In genomic region chr7:140734096-140734495, GRCh38 we compare ENCODE assay signal across 13 cellular contexts. TPM values are rescaled to one million over a fixed set of nuclear protein-coding genes. Genes with fewer than 3 reads are reported as not detected.
DNase-seq lines count a peak whose midpoint lies in the region; ATAC-seq and TF ChIP-seq lines count a peak whose summit lies in the region.
"Had no signal": no experiment of that assay in that cellular context is flagged by ENCODE, and none has a peak within 500 bp of the region (broad histone marks: within the 10 kb centered on the region; RNA-seq: fewer than 3 reads in every experiment).

No MANE protein-coding gene starts in this region.

- no peak overlapping the region for H3K9ac ChIP-seq in neural progenitor cell
- H3K9ac ChIP-seq: BLaER1, GM23248 had no signal

- H3K27me3 Mint-ChIP-seq in neural progenitor cell (ENCODE audit: insufficient read depth, low read depth), result no peaks in the 10 kb centered on the region
- H3K27me3 Mint-ChIP-seq in CD14-positive monocyte (ENCODE audit: low read depth in 3 of 3), result no peaks in the 10 kb centered on the region
- H3K27me3 Mint-ChIP-seq: CD4-positive, CD25-positive, alpha-beta regulatory T cell had no signal

- H3K36me3 Mint-ChIP-seq in neural progenitor cell, result peaks cover 19% of the 10 kb centered on the region
- peaks cover 29 to 50% of the 10 kb centered on the region in 2 donors for H3K36me3 Mint-ChIP-seq in CD14-positive monocyte

- no peak overlapping the region for H3K4me2 ChIP-seq in neural progenitor cell
- H3K4me2 ChIP-seq: BLaER1 had no signal

- peak overlapping the region; percentile 14 for H3K27ac ChIP-seq in neural progenitor cell
- H3K27ac ChIP-seq: BLaER1, GM23248 had no signal

- H3K27ac Mint-ChIP-seq in neural progenitor cell (no peak overlapping the region), CD14-positive monocyte (no peak overlapping the region)

- TF ChIP-seq CTCF in BE2C (IDR thresholded peaks at IDR 0.05; ENCODE audit: low read depth, low read length), result 0 out of 2 replicates have a peak, but pooled peaks have one; percentile 1
- no peak for TF ChIP-seq CTCF in neural progenitor cell (IDR thresholded peaks at IDR 0.05)
- no peak for TF ChIP-seq CTCF in CD14-positive monocyte (IDR thresholded peaks at IDR 0.05)

- no peaks in the 10 kb centered on the region for H3K9me3 ChIP-seq in BE2C
- H3K9me3 ChIP-seq in neural progenitor cell (ENCODE audit: low read depth), result no peaks in the 10 kb centered on the region
- H3K9me3 ChIP-seq: BLaER1 had no signal

- intact Hi-C loops in CD14-positive monocyte (cut with micrococcal nuclease), result no loop called here

- no peaks in the 10 kb centered on the region for H3K79me2 ChIP-seq in neural progenitor cell (ENCODE audit: low read depth)

- no peak for ATAC-seq in GM18858 (IDR thresholded peaks at IDR 0.05; ENCODE audit: unreplicated experiment)

- H2AFZ ChIP-seq in neural progenitor cell (replicated peaks), result no peak overlapping the region
- H2AFZ ChIP-seq: GM23248 had no signal

- H3K4me3 ChIP-seq in BE2C (ENCODE audit: low read depth, low read length) (no peak overlapping the region), neural progenitor cell (no peak overlapping the region)
- H3K4me3 ChIP-seq: BLaER1, GM23248 had no signal

- H3K27me3 ChIP-seq in BE2C, result no peaks in the 10 kb centered on the region
- H3K27me3 ChIP-seq in neural progenitor cell, result no peaks in the 10 kb centered on the region
- H3K27me3 ChIP-seq: BLaER1 had no signal

- H3K36me3 ChIP-seq in BE2C (peaks cover 5% of the 10 kb centered on the region; the same call in 1 of the 2 replicates), neural progenitor cell (no peaks in the 10 kb centered on the region)

- DNase-seq in BE2C (no peak), MV-4-11 (lab: John Stamatoyannopoulos, UW) (peak; percentile 57), RPMI8226 (peak; percentile 55), neural progenitor cell (ENCODE audit: low spot score) (no peak), globus pallidus (ENCODE audit: low spot score) (no peak), CD14-positive monocyte (ENCODE audit: low spot score) (no peak)
- DNase-seq: CD4-positive, CD25-positive, alpha-beta regulatory T cell; DMS53; GF-D8; GM23248; IMR-90 had no signal

- H3K4me3 Mint-ChIP-seq in neural progenitor cell (no peak overlapping the region), CD14-positive monocyte (no peak overlapping the region)
- H3K4me3 Mint-ChIP-seq: CD4-positive, CD25-positive, alpha-beta regulatory T cell had no signal

- no peaks in the 10 kb centered on the region for H4K20me1 ChIP-seq in neural progenitor cell (ENCODE audit: low read depth)
- H4K20me1 ChIP-seq: BLaER1 had no signal

- H3K9me3 Mint-ChIP-seq in neural progenitor cell, result no peaks in the 10 kb centered on the region
- no peaks in the 10 kb centered on the region for H3K9me3 Mint-ChIP-seq in CD14-positive monocyte

- H3K4me1 ChIP-seq in BE2C (no peaks in the 10 kb centered on the region), neural progenitor cell (peaks cover 8% of the 10 kb centered on the region)
- H3K4me1 ChIP-seq: BLaER1 had no signal

- H3K4me1 Mint-ChIP-seq in neural progenitor cell (no peaks in the 10 kb centered on the region), CD14-positive monocyte (no peaks in the 10 kb centered on the region)
- H3K4me1 Mint-ChIP-seq: CD4-positive, CD25-positive, alpha-beta regulatory T cell had no signal

- H3F3A ChIP-seq in neural progenitor cell (ENCODE audit: low read depth), result peaks cover 5% of the 10 kb centered on the region

RNA-seq across cellular contexts. Expression of gene NDUFB2, which starts 37.6 kb away (rescaled TPM):
- 305 TPM for polyA plus RNA-seq in BE2C (2012; ENCODE audit: insufficient read depth, insufficient read length, low read depth)
- 241 and 310 TPM in 2 replicates for total RNA-seq in neural progenitor cell (ENCODE audit: low replicate concordance)
- 100 to 1,000 TPM; 479 to 516 TPM for polyA plus RNA-seq in CD14-positive monocyte

Comparison
In these comparisons a context has a peak if more than half of its experiments do, and no peak if none do; other contexts are left out.
1. DNase-seq: peak in MV-4-11 (single experiment) and RPMI8226 (single experiment); none in BE2C (single experiment), neural progenitor cell (single experiment), globus pallidus (single experiment) and CD14-positive monocyte (single experiment).